29 cellular contexts compared by ENCODE assay signal in genomic region chr15:95087253-95087609, GRCh38.
A peak's percentile ranks its signal among the peaks of the same experiment; 100 is the strongest.
DNase-seq lines count a peak whose midpoint lies in the region; ATAC-seq, FAIRE-seq and TF ChIP-seq lines count a peak whose summit lies in the region.
"Had no signal": no experiment of that assay in that cellular context is flagged by ENCODE, and none has a peak within 500 bp of the region (broad histone marks: within the 10 kb centered on the region; RNA-seq: fewer than 3 reads in every experiment).

No MANE protein-coding gene starts in this region.

- CTCF ChIA-PET in MCF 10A (lab: Yijun Ruan, JAX) = no interaction called here

- intact Hi-C loops in MCF 10A (cut with micrococcal nuclease) = no loop called here
- intact Hi-C loops in breast epithelium (cut with DNase I; ENCODE audit: low total_unique reads) = no loop called here
- intact Hi-C loops in kidney (cut with DNase I) = no loop called here

- H3K4me3 Mint-ChIP-seq in MCF 10A (ENCODE audit: unreplicated experiment) = no peak overlapping the region
- H3K4me3 Mint-ChIP-seq: activated CD8-positive, alpha-beta memory T cell treated with anti-CD3 and anti-CD28 coated beads, Interleukin-2, amount 10 ng/mL, durations not matched to agents 7 days and 5 days; activated naive CD4-positive, alpha-beta T cell treated with anti-CD3 and anti-CD28 coated beads for 36 hours; CD8-positive, alpha-beta T cell; stimulated activated naive CD8-positive, alpha-beta T cell treated with anti-CD3 and anti-CD28 coated beads, Interleukin-15, amount 100 ng/mL, for 72 hours; T-helper 2 cell treated with Interferon-gamma antibody and Interleukin-4, amounts not matched to agents 5 μg/mL and 100 μg/mL, for 36 hours had no signal

- DNase-seq in MCF 10A (ENCODE audit: unreplicated experiment) = peak; percentile 6
- DNase-seq in breast epithelium (ENCODE audit: low spot score in 2 of 2) = no peak
- peak; percentile 7 for DNase-seq in SW480 (ENCODE audit: low spot score)
- peak; percentile 5 for DNase-seq in fibroblast of mammary gland (ENCODE audit: low read depth)
- DNase-seq in urothelium cell line (ENCODE audit: low spot score) = peak; percentile 7
- DNase-seq in NCI-H146 treated with DMSO at 0.1 percent for 48 hours (lab: John Stamatoyannopoulos, UW; ENCODE audit: unreplicated experiment) = no peak
- no peak for DNase-seq in kidney
- DNase-seq: activated CD4-positive, alpha-beta T cell treated with anti-CD3 and anti-CD28 coated beads for 48 hours; activated CD8-positive, alpha-beta memory T cell treated with anti-CD3 and anti-CD28 coated beads, Interleukin-2, amount 10 ng/mL, durations not matched to agents 7 days and 5 days; activated naive CD4-positive, alpha-beta T cell treated with anti-CD3 and anti-CD28 coated beads for 36 hours; amygdala; caudate nucleus; CD8-positive, alpha-beta T cell; DMS153; dorsolateral prefrontal cortex; GOT3; Karpas-422; lower lobe of right lung; NCI-H1694; NCI-H2171 treated with DMSO at 0.1 percent for 48 hours; NCI-H524 treated with DMSO at 0.1 percent for 48 hours; sigmoid colon; stimulated activated naive CD8-positive, alpha-beta T cell treated with anti-CD3 and anti-CD28 coated beads, Interleukin-15, amount 100 ng/mL, for 72 hours; thyroid gland had no signal

- no peaks in the 10 kb centered on the region for H3K9me3 Mint-ChIP-seq in MCF 10A (ENCODE audit: unreplicated experiment)
- H3K9me3 Mint-ChIP-seq: activated naive CD4-positive, alpha-beta T cell treated with anti-CD3 and anti-CD28 coated beads for 36 hours; CD8-positive, alpha-beta T cell; T-helper 2 cell treated with Interferon-gamma antibody and Interleukin-4, amounts not matched to agents 5 μg/mL and 100 μg/mL, for 36 hours had no signal

- H3K4me3 ChIP-seq in breast epithelium = no peak overlapping the region
- no peak overlapping the region for H3K4me3 ChIP-seq in fibroblast of mammary gland (ENCODE audit: control insufficient read depth, low read depth, low read length)
- H3K4me3 ChIP-seq in kidney (ENCODE audit: low read length in 2 of 2) = no peak overlapping the region
- H3K4me3 ChIP-seq: dorsolateral prefrontal cortex, lower lobe of right lung, sigmoid colon, thyroid gland had no signal

- H3K9me3 ChIP-seq in breast epithelium (no peaks in the 10 kb centered on the region), kidney (ENCODE audit: control insufficient read depth in 1 of 2, low read length in 2 of 2) (no peaks in the 10 kb centered on the region)
- H3K9me3 ChIP-seq: lower lobe of right lung, sigmoid colon, thyroid gland had no signal

- TF ChIP-seq CTCF in MCF 10A (IDR thresholded peaks at IDR 0.05; ENCODE audit: unreplicated experiment) (no peak), breast epithelium (IDR thresholded peaks at IDR 0.05) (no peak), fibroblast of mammary gland (conservative IDR thresholded peaks at IDR 0.05; ENCODE audit: control insufficient read depth, insufficient read depth, low read depth, low read length) (no peak), kidney (IDR thresholded peaks at IDR 0.05; ENCODE audit: borderline replicate concordance, extremely low read depth, insufficient read depth) (no peak)

- no peaks in the 10 kb centered on the region for H3K4me1 ChIP-seq in breast epithelium
- H3K4me1 ChIP-seq in kidney (ENCODE audit: control insufficient read depth in 1 of 2, insufficient read depth in 1 of 2, low read depth in 1 of 2, low read length in 2 of 2) = no peaks in the 10 kb centered on the region
- H3K4me1 ChIP-seq: lower lobe of right lung, sigmoid colon, thyroid gland had no signal

- H3K27me3 Mint-ChIP-seq in MCF 10A (ENCODE audit: insufficient read depth, unreplicated experiment) = no peaks in the 10 kb centered on the region
- H3K27me3 Mint-ChIP-seq: activated CD8-positive, alpha-beta memory T cell treated with anti-CD3 and anti-CD28 coated beads, Interleukin-2, amount 10 ng/mL, durations not matched to agents 7 days and 5 days; progenitor cell of endocrine pancreas; stimulated activated naive CD8-positive, alpha-beta T cell treated with anti-CD3 and anti-CD28 coated beads, Interleukin-15, amount 100 ng/mL, for 72 hours had no signal

- H3K27ac ChIP-seq in breast epithelium (no peak overlapping the region), kidney (ENCODE audit: low read depth in 2 of 2, low read length in 2 of 2) (no peak overlapping the region)
- H3K27ac ChIP-seq: 22Rv1, dorsolateral prefrontal cortex, lower lobe of right lung, sigmoid colon, thyroid gland had no signal

- BruUV-seq in MCF 10A (replicated peaks; lab: Mats Ljungman, UMichigan) = no TSS peak

- TF ChIP-seq POLR2A in breast epithelium (IDR thresholded peaks at IDR 0.05) = no peak

- H3K27me3 ChIP-seq in breast epithelium = no peaks in the 10 kb centered on the region
- H3K27me3 ChIP-seq: sigmoid colon, thyroid gland had no signal

- FAIRE-seq in urothelium cell line (lab: Jason Lieb, UNC) = no peak
- FAIRE-seq in kidney (lab: Jason Lieb, UNC) = no peak

- H3K36me3 ChIP-seq in breast epithelium (no peaks in the 10 kb centered on the region), kidney (ENCODE audit: control insufficient read depth in 1 of 2, insufficient read depth in 2 of 2, low read length in 2 of 2) (no peaks in the 10 kb centered on the region)
- H3K36me3 ChIP-seq: lower lobe of right lung, sigmoid colon, thyroid gland had no signal

- H3K9ac ChIP-seq in kidney (ENCODE audit: low read length in 2 of 2) = no peak overlapping the region

- no peaks in the 10 kb centered on the region for H3K36me3 Mint-ChIP-seq in MCF 10A (ENCODE audit: insufficient read depth, unreplicated experiment)
- H3K36me3 Mint-ChIP-seq: activated CD8-positive, alpha-beta memory T cell treated with anti-CD3 and anti-CD28 coated beads, Interleukin-2, amount 10 ng/mL, durations not matched to agents 7 days and 5 days; CD8-positive, alpha-beta T cell had no signal

- POLR2A ChIA-PET in MCF 10A (lab: Yijun Ruan, JAX) = no interaction called here

- peaks cover 7% of the 10 kb centered on the region for H3K4me1 Mint-ChIP-seq in MCF 10A (ENCODE audit: insufficient read depth, unreplicated experiment)
- H3K4me1 Mint-ChIP-seq: activated CD8-positive, alpha-beta memory T cell treated with anti-CD3 and anti-CD28 coated beads, Interleukin-2, amount 10 ng/mL, durations not matched to agents 7 days and 5 days; stimulated activated naive CD8-positive, alpha-beta T cell treated with anti-CD3 and anti-CD28 coated beads, Interleukin-15, amount 100 ng/mL, for 72 hours had no signal

- no peak for ATAC-seq in HG02798 (IDR thresholded peaks at IDR 0.05; ENCODE audit: poor library complexity, unreplicated experiment)
- ATAC-seq: activated CD8-positive, alpha-beta memory T cell treated with anti-CD3 and anti-CD28 coated beads, Interleukin-2, amount 10 ng/mL, durations not matched to agents 7 days and 5 days; CD8-positive, alpha-beta T cell; SK-N-SH treated with all-trans-retinoic acid at 6 μM for 48 hours; stimulated activated naive CD8-positive, alpha-beta T cell treated with anti-CD3 and anti-CD28 coated beads, Interleukin-15, amount 100 ng/mL, for 72 hours had no signal

- no peak overlapping the region for H3K27ac Mint-ChIP-seq in MCF 10A (ENCODE audit: low read depth, unreplicated experiment)
- H3K27ac Mint-ChIP-seq: activated CD8-positive, alpha-beta memory T cell treated with anti-CD3 and anti-CD28 coated beads, Interleukin-2, amount 10 ng/mL, durations not matched to agents 7 days and 5 days; activated naive CD4-positive, alpha-beta T cell treated with anti-CD3 and anti-CD28 coated beads for 36 hours; CD8-positive, alpha-beta T cell; progenitor cell of endocrine pancreas; T-helper 2 cell treated with Interferon-gamma antibody and Interleukin-4, amounts not matched to agents 5 μg/mL and 100 μg/mL, for 36 hours had no signal

Comparison
In these comparisons a context has a peak if more than half of its experiments do, and no peak if none do; other contexts are left out.
1. DNase-seq: peak in MCF 10A (single experiment), SW480 (single experiment), fibroblast of mammary gland (single experiment) and urothelium cell line (single experiment); none in breast epithelium (0 of 2), NCI-H146 treated with DMSO at 0.1 percent for 48 hours (single experiment) and kidney (single experiment).